9 cellular contexts compared by ENCODE assay signal in genomic region chr15:99507016-99507731, GRCh38. TPM values are rescaled to one million over a fixed set of nuclear protein-coding genes. Genes with fewer than 3 reads are reported as not detected.
DNase-seq lines count a peak whose midpoint lies in the region; ATAC-seq and TF ChIP-seq lines count a peak whose summit lies in the region.
"Had no signal": no experiment of that assay in that cellular context is flagged by ENCODE, and none has a peak within 500 bp of the region (broad histone marks: within the 10 kb centered on the region; RNA-seq: fewer than 3 reads in every experiment).

No MANE protein-coding gene starts in this region.

- peak overlapping the region; percentile 32 for H3K27ac ChIP-seq in SJCRH30
- H3K27ac ChIP-seq in right atrium auricular region, result peak overlapping the region; percentile 82 to 90
- H3K27ac ChIP-seq in substantia nigra (ENCODE audit: low read depth, low read length, poor library complexity, severe bottlenecking), result peak overlapping the region; percentile 6
- H3K27ac ChIP-seq: epithelial cell of prostate had no signal

- H3K36me3 ChIP-seq in SJCRH30 (no peaks in the 10 kb centered on the region), right atrium auricular region (no peaks in the 10 kb centered on the region)

- no peaks in the 10 kb centered on the region for H3K27me3 ChIP-seq in SJCRH30
- no peaks in the 10 kb centered on the region for H3K27me3 ChIP-seq in right atrium auricular region

- H3K4me3 Mint-ChIP-seq in type B pancreatic cell, result no peak overlapping the region

- DNase-seq in SJCRH30 (peak; percentile 75 to 87), right atrium auricular region (ENCODE audit: low spot score) (peak; percentile 67), substantia nigra (lab: John Stamatoyannopoulos, UW) (no peak), type B pancreatic cell (ENCODE audit: extremely low spot score, unreplicated experiment) (no peak), GF-D8 (lab: John Stamatoyannopoulos, UW) (no peak)
- DNase-seq in activated naive CD4-positive, alpha-beta T cell (lab: John Stamatoyannopoulos, UW), result no peak

- H3K27me3 Mint-ChIP-seq in type B pancreatic cell, result no peaks in the 10 kb centered on the region

- H3K9me3 Mint-ChIP-seq in type B pancreatic cell, result no peaks in the 10 kb centered on the region

- peak overlapping the region; percentile 32 for H3K4me3 ChIP-seq in SJCRH30
- peak overlapping the region in 1 of 2 donors; percentile 7 for H3K4me3 ChIP-seq in right atrium auricular region

- H3K9me3 ChIP-seq in SJCRH30 (replicated peaks) (no peaks in the 10 kb centered on the region), right atrium auricular region (no peaks in the 10 kb centered on the region)

- TF ChIP-seq CTCF in right atrium auricular region (IDR thresholded peaks at IDR 0.05) (no peak), type B pancreatic cell (conservative IDR thresholded peaks at IDR 0.05) (no peak)

- peaks cover 26% of the 10 kb centered on the region for H3K4me1 ChIP-seq in SJCRH30
- H3K4me1 ChIP-seq in right atrium auricular region, result peaks cover 0 to 63% of the 10 kb centered on the region in 2 donors

- H3K4me1 Mint-ChIP-seq in type B pancreatic cell (ENCODE audit: unreplicated experiment), result peaks cover 13% of the 10 kb centered on the region

- no peak overlapping the region for H3K27ac Mint-ChIP-seq in type B pancreatic cell

- no peaks in the 10 kb centered on the region for H3K36me3 Mint-ChIP-seq in type B pancreatic cell

- ATAC-seq in HG02759 (IDR thresholded peaks at IDR 0.05; ENCODE audit: unreplicated experiment) (peak; percentile 0), GM21717 (IDR thresholded peaks at IDR 0.05; ENCODE audit: unreplicated experiment) (no peak)

RNA-seq across cellular contexts. Expression of gene MEF2A, which starts 58.6 kb away (rescaled TPM):
- 33.5 and 41.2 TPM in 2 replicates for total RNA-seq in SJCRH30 (2014; rRNA removed; shearing (Covaris generic))
- 100 to 1,000 TPM; 175 to 245 TPM for total RNA-seq in right atrium auricular region
- total RNA-seq in type B pancreatic cell (ENCODE audit: low replicate concordance), result 26.0 and 30.8 TPM in 2 replicates

Comparison
In these comparisons a context has a peak if more than half of its experiments do, and no peak if none do; other contexts are left out.
1. DNase-seq: peak in SJCRH30 (2 of 2) and right atrium auricular region (single experiment); none in substantia nigra (0 of 49), type B pancreatic cell (single experiment), GF-D8 (single experiment) and activated naive CD4-positive, alpha-beta T cell (0 of 4).
2. H3K27ac ChIP-seq: peak in every context shown above with its lines; median percentile 86 in right atrium auricular region; 32 in SJCRH30; 6 in substantia nigra.